Comparison of ENCODE assay signal across 10 cellular contexts in genomic region chr15:42591238-42591936, GRCh38. TPM values are rescaled to one million over a fixed set of nuclear protein-coding genes. Genes with fewer than 3 reads are reported as not detected.
DNase-seq lines count a peak whose midpoint lies in the region; ATAC-seq and TF ChIP-seq lines count a peak whose summit lies in the region.
"Had no signal": no experiment of that assay in that cellular context is flagged by ENCODE, and none has a peak within 500 bp of the region (broad histone marks: within the 10 kb centered on the region; RNA-seq: fewer than 3 reads in every experiment).

No MANE protein-coding gene starts in this region.

- H3K36me3 ChIP-seq in Peyer's patch, result no peaks in the 10 kb centered on the region
- H3K36me3 ChIP-seq in thoracic aorta, result no peaks in the 10 kb centered on the region

- H3K4me3 Mint-ChIP-seq in activated naive CD8-positive, alpha-beta T cell treated with anti-CD3 and anti-CD28 coated beads, Interleukin-2, amount 50 U/mL, for 24 hours, result no peak overlapping the region
- H3K4me3 Mint-ChIP-seq: central memory CD8-positive, alpha-beta T cell had no signal

- DNase-seq in NCI-H2171 treated with DMSO at 0.1 percent for 48 hours (lab: John Stamatoyannopoulos, UW) (peak; percentile 11), NCI-H2171 (lab: John Stamatoyannopoulos, UW) (no peak), Peyer's patch (no peak), fibroblast of peridontal ligament (ENCODE audit: extremely low read depth) (peak; percentile 63), thoracic aorta (ENCODE audit: low spot score) (no peak)
- no peak for DNase-seq in activated naive CD4-positive, alpha-beta T cell treated with anti-CD3 and anti-CD28 coated beads, Interleukin-2, amount 50 U/mL, for 16 hours
- DNase-seq in activated naive CD8-positive, alpha-beta T cell treated with anti-CD3 and anti-CD28 coated beads, Interleukin-2, amount 50 U/mL, for 24 hours, result no peak
- DNase-seq: C1 segment of cervical spinal cord had no signal

- no peaks in the 10 kb centered on the region for H3K27me3 Mint-ChIP-seq in activated naive CD8-positive, alpha-beta T cell treated with anti-CD3 and anti-CD28 coated beads, Interleukin-2, amount 50 U/mL, for 24 hours
- H3K27me3 Mint-ChIP-seq: central memory CD8-positive, alpha-beta T cell had no signal

- H3K9me3 Mint-ChIP-seq in activated naive CD8-positive, alpha-beta T cell treated with anti-CD3 and anti-CD28 coated beads, Interleukin-2, amount 50 U/mL, for 24 hours, result no peaks in the 10 kb centered on the region
- H3K9me3 Mint-ChIP-seq: central memory CD8-positive, alpha-beta T cell had no signal

- H3K27ac Mint-ChIP-seq in activated naive CD8-positive, alpha-beta T cell treated with anti-CD3 and anti-CD28 coated beads, Interleukin-2, amount 50 U/mL, for 24 hours, result no peak overlapping the region

- peak in 5 of 6 experiments; percentile 12 to 58 (median 56) for TF ChIP-seq CTCF in Peyer's patch (IDR thresholded peaks at IDR 0.05)
- TF ChIP-seq CTCF in thoracic aorta (IDR thresholded peaks at IDR 0.05), result peak; percentile 47

- H3K4me1 ChIP-seq in Peyer's patch, result peaks cover 0 to 11% (median 0%) of the 10 kb centered on the region in 4 donors
- H3K4me1 ChIP-seq in thoracic aorta (ENCODE audit: control insufficient read depth in 1 of 2, low read depth in 2 of 2), result peaks cover 15 to 53% of the 10 kb centered on the region in 2 donors

- no peak for ATAC-seq in thoracic aorta (ENCODE audit: insufficient number of reproducible peaks, low FRiP score, low read depth)
- no peak for ATAC-seq in activated naive CD8-positive, alpha-beta T cell treated with anti-CD3 and anti-CD28 coated beads, Interleukin-2, amount 50 U/mL, for 24 hours
- no peak for ATAC-seq in GM21528 (IDR thresholded peaks at IDR 0.05; ENCODE audit: low FRiP score, unreplicated experiment)

- H3K4me1 Mint-ChIP-seq in activated naive CD8-positive, alpha-beta T cell treated with anti-CD3 and anti-CD28 coated beads, Interleukin-2, amount 50 U/mL, for 24 hours, result peaks cover 1% of the 10 kb centered on the region
- H3K4me1 Mint-ChIP-seq: central memory CD8-positive, alpha-beta T cell had no signal

- H3K27ac ChIP-seq in Peyer's patch (no peak overlapping the region), thoracic aorta (peak overlapping the region in 1 of 2 donors; percentile 79)

- TF ChIP-seq POLR2A in Peyer's patch (IDR thresholded peaks at IDR 0.05), result no peak

- no peaks in the 10 kb centered on the region for H3K27me3 ChIP-seq in Peyer's patch
- H3K27me3 ChIP-seq in thoracic aorta (replicated peaks; ENCODE audit: insufficient read depth), result no peaks in the 10 kb centered on the region

- peaks cover 6% of the 10 kb centered on the region for H3K36me3 Mint-ChIP-seq in activated naive CD8-positive, alpha-beta T cell treated with anti-CD3 and anti-CD28 coated beads, Interleukin-2, amount 50 U/mL, for 24 hours (ENCODE audit: low read depth)

- H3K4me3 ChIP-seq in Peyer's patch, result no peak overlapping the region
- H3K4me3 ChIP-seq in thoracic aorta, result no peak overlapping the region

- no peaks in the 10 kb centered on the region for H3K9me3 ChIP-seq in Peyer's patch
- H3K9me3 ChIP-seq in thoracic aorta, result no peaks in the 10 kb centered on the region

RNA-seq across cellular contexts. Expression of gene STARD9, which starts 16.0 kb away (rescaled TPM):
- 100 to 1,000 TPM in 1 of 4 donors, 10 to 100 TPM in 2, 1 to 10 TPM in 1; 4.2 to 153 (median 20.4) TPM for total RNA-seq in Peyer's patch
- 10 to 100 TPM; 59.8 to 67.8 TPM for total RNA-seq in thoracic aorta

RNA-seq across cellular contexts. Expression of gene HAUS2, which starts 42.7 kb away (rescaled TPM):
- total RNA-seq in Peyer's patch (10 to 100 TPM; 12.9 to 21.9 (median 15.1) TPM), thoracic aorta (10 to 100 TPM; 34.8 to 49.3 TPM)

RNA-seq across cellular contexts. Expression of gene LRRC57, which starts 42.8 kb away (rescaled TPM):
- total RNA-seq in Peyer's patch (10 to 100 TPM; 22.4 to 38.1 (median 33.1) TPM), thoracic aorta (10 to 100 TPM; 13.9 to 15.3 TPM)

Comparison
In these comparisons a context has a peak if more than half of its experiments do, and no peak if none do; other contexts are left out.
1. DNase-seq: peak in NCI-H2171 treated with DMSO at 0.1 percent for 48 hours (single experiment) and fibroblast of peridontal ligament (single experiment); none in NCI-H2171 (single experiment), Peyer's patch (0 of 3), thoracic aorta (single experiment), activated naive CD4-positive, alpha-beta T cell treated with anti-CD3 and anti-CD28 coated beads, Interleukin-2, amount 50 U/mL, for 16 hours (single experiment) and activated naive CD8-positive, alpha-beta T cell treated with anti-CD3 and anti-CD28 coated beads, Interleukin-2, amount 50 U/mL, for 24 hours (single experiment).